In the genomic region with DNA sequence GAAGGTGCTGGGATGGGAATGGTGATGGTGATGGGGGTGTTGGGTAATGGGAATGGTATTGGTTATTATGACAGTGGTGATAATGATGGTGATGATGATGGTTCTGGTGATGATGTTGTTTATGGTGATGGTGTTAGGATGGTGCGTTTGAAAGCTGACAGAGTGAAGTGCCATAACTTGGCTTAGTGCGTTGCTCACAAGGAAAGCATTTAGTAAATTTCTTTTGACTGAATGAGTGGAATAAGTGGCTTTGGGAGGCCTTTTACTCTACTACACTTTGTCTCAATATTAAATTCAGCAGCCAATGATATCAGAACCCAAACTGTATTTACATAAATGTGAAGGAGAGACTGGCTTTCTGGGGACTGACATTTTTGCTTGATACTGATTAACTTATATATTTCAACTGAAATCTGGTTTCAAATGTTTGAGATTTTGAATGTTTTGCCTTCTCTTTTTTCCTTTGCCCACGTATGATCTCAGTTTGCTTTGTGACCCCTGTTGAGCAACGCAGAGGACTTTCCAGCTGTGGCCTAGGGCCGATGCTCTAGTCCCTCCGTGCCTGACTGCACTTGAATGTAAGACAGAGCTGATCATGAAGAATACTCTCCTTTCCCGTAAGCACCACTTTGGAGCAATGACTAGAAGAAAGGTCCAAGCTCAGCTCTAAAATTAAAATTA, we compare ENCODE assay signal across 13 cellular contexts.
A peak's percentile ranks its signal among the peaks of the same experiment; 100 is the strongest.
DNase-seq lines count a peak whose midpoint lies in the region; ATAC-seq and TF ChIP-seq lines count a peak whose summit lies in the region.
"Had no signal": no experiment of that assay in that cellular context is flagged by ENCODE, and none has a peak within 500 bp of the region (broad histone marks: within the 10 kb centered on the region; RNA-seq: fewer than 3 reads in every experiment).

No MANE protein-coding gene starts in this region.

- TF ChIP-seq POLR2A in gastroesophageal sphincter (IDR thresholded peaks at IDR 0.05) = no peak

- DNase-seq in RWPE2 (ENCODE audit: low spot score) (no peak), mucosa of descending colon (peak in 1 of 3 donors; percentile 7), thoracic aorta (ENCODE audit: low spot score) (no peak), activated gamma-delta T cell treated with Interleukin-2 at 50 U/mL for 16 hours (no peak), islet precursor cell (no peak)
- no peak for DNase-seq in activated CD4-positive, alpha-beta T cell treated with anti-CD3 and anti-CD28 coated beads for 48 hours
- DNase-seq: activated CD8-positive, alpha-beta T cell treated with anti-CD3 and anti-CD28 coated beads, Interleukin-2, amount 10 ng/mL, durations not matched to agents 7 days and 5 days; CD4-positive, CD25-positive, alpha-beta regulatory T cell; NCI-H2107; thyroid gland had no signal

- peaks cover 9% of the 10 kb centered on the region for H3K4me1 ChIP-seq in RWPE2 (ENCODE audit: insufficient read depth, poor library complexity, severe bottlenecking)
- peaks cover 0 to 14% (median 5%) of the 10 kb centered on the region in 3 donors for H3K4me1 ChIP-seq in gastroesophageal sphincter
- no peaks in the 10 kb centered on the region for H3K4me1 ChIP-seq in mucosa of descending colon (ENCODE audit: low read depth)
- peaks cover 0 to 6% of the 10 kb centered on the region in 2 donors for H3K4me1 ChIP-seq in thoracic aorta (ENCODE audit: control insufficient read depth in 1 of 2, low read depth in 2 of 2)
- H3K4me1 ChIP-seq: thyroid gland had no signal

- no peak for TF ChIP-seq CTCF in RWPE2 (IDR thresholded peaks at IDR 0.05; ENCODE audit: poor library complexity, severe bottlenecking)
- no peak for TF ChIP-seq CTCF in gastroesophageal sphincter (IDR thresholded peaks at IDR 0.05)
- no peak for TF ChIP-seq CTCF in mucosa of descending colon (IDR thresholded peaks at IDR 0.05)
- no peak for TF ChIP-seq CTCF in thoracic aorta (IDR thresholded peaks at IDR 0.05)

- 41 to 76% methylated on average over 2 to 7 of the region's 7 CpGs for WGBS in gastroesophageal sphincter (ENCODE audit: low coverage in 1 of 2), 2 donors

- H3K27ac ChIP-seq in RWPE2 (ENCODE audit: poor library complexity, severe bottlenecking) (peak overlapping the region; percentile 4), gastroesophageal sphincter (peak overlapping the region in 3 of 4 donors; percentile 18 to 54 (median 24)), thoracic aorta (peak overlapping the region; percentile 33 to 69)
- H3K27ac ChIP-seq: ovary had no signal

- TF ChIP-seq EP300 in gastroesophageal sphincter (IDR thresholded peaks at IDR 0.05) = no peak

- H3K27me3 ChIP-seq in RWPE2 (ENCODE audit: insufficient read depth, poor library complexity, severe bottlenecking) (no peaks in the 10 kb centered on the region), gastroesophageal sphincter (no peaks in the 10 kb centered on the region), thoracic aorta (replicated peaks; ENCODE audit: insufficient read depth) (no peaks in the 10 kb centered on the region)
- H3K27me3 ChIP-seq: ovary, thyroid gland had no signal

- H3K9me3 ChIP-seq in RWPE2 (ENCODE audit: severe bottlenecking) = no peaks in the 10 kb centered on the region
- no peaks in the 10 kb centered on the region for H3K9me3 ChIP-seq in gastroesophageal sphincter
- no peaks in the 10 kb centered on the region for H3K9me3 ChIP-seq in mucosa of descending colon
- no peaks in the 10 kb centered on the region for H3K9me3 ChIP-seq in thoracic aorta
- H3K9me3 ChIP-seq: ovary, thyroid gland had no signal

- intact Hi-C loops in mucosa of descending colon (cut with DNase I, micrococcal nuclease) = no loop called here

- no peaks in the 10 kb centered on the region for H3K36me3 ChIP-seq in RWPE2 (ENCODE audit: low read depth)
- no peaks in the 10 kb centered on the region for H3K36me3 ChIP-seq in gastroesophageal sphincter
- H3K36me3 ChIP-seq in mucosa of descending colon (ENCODE audit: low read depth) = no peaks in the 10 kb centered on the region
- H3K36me3 ChIP-seq in thoracic aorta = no peaks in the 10 kb centered on the region
- H3K36me3 ChIP-seq: ovary, thyroid gland had no signal

- ATAC-seq in RWPE2 (ENCODE audit: low read depth) (no peak), gastroesophageal sphincter (peak; percentile 84), mucosa of descending colon (peak; percentile 27), thoracic aorta (ENCODE audit: insufficient number of reproducible peaks, low FRiP score, low read depth) (no peak), HG02840 (IDR thresholded peaks at IDR 0.05; ENCODE audit: low FRiP score, unreplicated experiment) (no peak)
- ATAC-seq: activated CD8-positive, alpha-beta T cell treated with anti-CD3 and anti-CD28 coated beads, Interleukin-2, amount 10 ng/mL, durations not matched to agents 7 days and 5 days had no signal

- no peak overlapping the region for H3K4me3 ChIP-seq in RWPE2 (ENCODE audit: severe bottlenecking)
- H3K4me3 ChIP-seq in gastroesophageal sphincter = no peak overlapping the region
- H3K4me3 ChIP-seq in mucosa of descending colon = no peak overlapping the region
- H3K4me3 ChIP-seq in thoracic aorta = peak overlapping the region; percentile 27
- H3K4me3 ChIP-seq: ovary, thyroid gland had no signal

Comparison
In these comparisons a context has a peak if more than half of its experiments do, and no peak if none do; other contexts are left out.
1. ATAC-seq: peak in gastroesophageal sphincter (single experiment) and mucosa of descending colon (single experiment); none in RWPE2 (single experiment), thoracic aorta (single experiment) and HG02840 (single experiment).
2. Peak in every context shown above with its lines, with median percentiles within 50 percentile points of each other: H3K27ac ChIP-seq.